In genomic region chr17:7572588-7573323, GRCh38 we compare ENCODE assay signal across 8 cellular contexts. TPM values are rescaled to one million over a fixed set of nuclear protein-coding genes. Genes with fewer than 3 reads are reported as not detected.
DNase-seq lines count a peak whose midpoint lies in the region; ATAC-seq lines count a peak whose summit lies in the region.

No MANE protein-coding gene starts in this region.

- DNase-seq in DMS53 treated with DMSO at 0.1 percent for 48 hours (lab: John Stamatoyannopoulos, UW; ENCODE audit: unreplicated experiment) (peak; percentile 99), GM23248 (peak; percentile 100), LoVo (ENCODE audit: low spot score) (peak; percentile 98), SHP77 (lab: John Stamatoyannopoulos, UW) (peak; percentile 100), fibroblast of peridontal ligament (ENCODE audit: extremely low read depth) (peak; percentile 99)
- peak; percentile 100 for DNase-seq in activated effector memory CD4-positive, alpha-beta T cell treated with Interleukin-2 at 50 U/mL for 16 hours
- peak; percentile 100 for DNase-seq in natural killer cell treated with Interleukin-12 subunit alpha and Interleukin-12 subunit beta and Interleukin-15 and Interleukin-18, amount 100 ng/mL, for 72 hours (ENCODE audit: low spot score)

- H3K9ac ChIP-seq in GM23248 (peak overlapping the region; percentile 99), stomach smooth muscle (ENCODE audit: low read length in 2 of 2) (peak overlapping the region; percentile 95 to 100)

- H3K36me3 Mint-ChIP-seq in natural killer cell treated with Interleukin-12 subunit alpha and Interleukin-12 subunit beta and Interleukin-15 and Interleukin-18, amount 100 ng/mL, for 72 hours, result peaks cover 40% of the 10 kb centered on the region

- peaks cover 22% of the 10 kb centered on the region for H3K4me1 ChIP-seq in GM23248 (ENCODE audit: insufficient read depth)
- H3K4me1 ChIP-seq in stomach smooth muscle (ENCODE audit: control insufficient read depth, insufficient read depth, low read length), result peaks cover 28% of the 10 kb centered on the region

- H3K4me1 Mint-ChIP-seq in natural killer cell treated with Interleukin-12 subunit alpha and Interleukin-12 subunit beta and Interleukin-15 and Interleukin-18, amount 100 ng/mL, for 72 hours (ENCODE audit: low read depth in 2 of 2), result peaks cover 62 to 64% of the 10 kb centered on the region in 2 donors

- H3K79me2 ChIP-seq in GM23248 (ENCODE audit: insufficient read depth), result peaks cover 87% of the 10 kb centered on the region

- H4K20me1 ChIP-seq in GM23248 (ENCODE audit: insufficient read depth), result peaks cover 33% of the 10 kb centered on the region

- peak; percentile 91 to 93 for ATAC-seq in natural killer cell treated with Interleukin-12 subunit alpha and Interleukin-12 subunit beta and Interleukin-15 and Interleukin-18, amount 100 ng/mL, for 72 hours

- no peaks in the 10 kb centered on the region for H3K9me3 ChIP-seq in GM23248 (ENCODE audit: low read depth)
- no peaks in the 10 kb centered on the region for H3K9me3 ChIP-seq in stomach smooth muscle (ENCODE audit: control insufficient read depth in 2 of 2, low read length in 2 of 2)

- no peaks in the 10 kb centered on the region for H3K9me2 ChIP-seq in GM23248 (ENCODE audit: insufficient read depth)

- H2AFZ ChIP-seq in GM23248, result no peak overlapping the region

- no peaks in the 10 kb centered on the region for H3K27me3 ChIP-seq in GM23248 (replicated peaks; ENCODE audit: insufficient read depth)
- no peaks in the 10 kb centered on the region for H3K27me3 ChIP-seq in stomach smooth muscle (ENCODE audit: control insufficient read depth in 1 of 2, insufficient read depth in 2 of 2, low read length in 2 of 2)

- no peaks in the 10 kb centered on the region for H3K27me3 Mint-ChIP-seq in natural killer cell treated with Interleukin-12 subunit alpha and Interleukin-12 subunit beta and Interleukin-15 and Interleukin-18, amount 100 ng/mL, for 72 hours

- in situ Hi-C loops in GM23248 (cut with MboI), result no loop called here

- peak overlapping the region; percentile 96 to 99 for H3K27ac Mint-ChIP-seq in natural killer cell treated with Interleukin-12 subunit alpha and Interleukin-12 subunit beta and Interleukin-15 and Interleukin-18, amount 100 ng/mL, for 72 hours

- H3K4me3 ChIP-seq in GM23248 (peak overlapping the region; percentile 93), stomach smooth muscle (ENCODE audit: low read length in 2 of 2) (peak overlapping the region; percentile 91 to 96)

- no peaks in the 10 kb centered on the region for H3K9me3 Mint-ChIP-seq in natural killer cell treated with Interleukin-12 subunit alpha and Interleukin-12 subunit beta and Interleukin-15 and Interleukin-18, amount 100 ng/mL, for 72 hours

- H3K36me3 ChIP-seq in GM23248 (ENCODE audit: low read depth), result peaks cover 36% of the 10 kb centered on the region
- peaks cover 54 to 59% of the 10 kb centered on the region in 2 donors for H3K36me3 ChIP-seq in stomach smooth muscle (ENCODE audit: control insufficient read depth in 2 of 2, insufficient read depth in 2 of 2, low read length in 2 of 2)

- H3K27ac ChIP-seq in GM23248, result peak overlapping the region; percentile 96
- H3K27ac ChIP-seq in stomach smooth muscle (ENCODE audit: low read length), result peak overlapping the region; percentile 98

- peak overlapping the region; percentile 79 for H3K4me2 ChIP-seq in GM23248 (ENCODE audit: unreplicated experiment)

- 1 to 2% methylated on average over 47 to 53 of the region's 73 CpGs for WGBS in GM23248 (ENCODE audit: low coverage in 1 of 2, low lambda C conversion rate in 2 of 2, missing lambda C conversion rate in 2 of 2), 2 experiments

- peaks cover 50% of the 10 kb centered on the region for H3F3A ChIP-seq in GM23248 (ENCODE audit: insufficient read depth)

- H3K4me3 Mint-ChIP-seq in natural killer cell treated with Interleukin-12 subunit alpha and Interleukin-12 subunit beta and Interleukin-15 and Interleukin-18, amount 100 ng/mL, for 72 hours, result peak overlapping the region; percentile 90

RNA-seq across cellular contexts. Expression of gene CD68, which starts 6.7 kb away (rescaled TPM):
- total RNA-seq in GM23248 (2014; rRNA removed; shearing (Covaris generic)), result 51.1 and 55.0 TPM in 2 replicates
- polyA plus RNA-seq in GM23248 (2016; fragmentation: Nextera tagmentation; extraction: Ambion mirVana), result 84.5 and 88.1 TPM in 2 replicates
- total RNA-seq in natural killer cell treated with Interleukin-12 subunit alpha and Interleukin-12 subunit beta and Interleukin-15 and Interleukin-18, amount 100 ng/mL, for 72 hours, result 10 to 100 TPM; 20.8 to 51.1 TPM

RNA-seq across cellular contexts. Expression of gene MPDU1, which starts 10.9 kb away (rescaled TPM):
- total RNA-seq in GM23248 (2014; rRNA removed; shearing (Covaris generic)), result 127 and 195 TPM in 2 replicates
- 63.2 and 65.9 TPM in 2 replicates for polyA plus RNA-seq in GM23248 (2016; fragmentation: Nextera tagmentation; extraction: Ambion mirVana)
- total RNA-seq in natural killer cell treated with Interleukin-12 subunit alpha and Interleukin-12 subunit beta and Interleukin-15 and Interleukin-18, amount 100 ng/mL, for 72 hours, result 10 to 100 TPM; 82.7 to 95.5 TPM

RNA-seq across cellular contexts. Expression of gene SENP3, which starts 11.0 kb away (rescaled TPM):
- 82.5 and 111 TPM in 2 replicates for total RNA-seq in GM23248 (2014; rRNA removed; shearing (Covaris generic))
- polyA plus RNA-seq in GM23248 (2016; fragmentation: Nextera tagmentation; extraction: Ambion mirVana), result 1.3 and 1.9 TPM in 2 replicates
- 10 to 100 TPM; 56.2 to 90.1 TPM for total RNA-seq in natural killer cell treated with Interleukin-12 subunit alpha and Interleukin-12 subunit beta and Interleukin-15 and Interleukin-18, amount 100 ng/mL, for 72 hours

RNA-seq across cellular contexts. Expression of gene TNFSF13, which starts 14.2 kb away (rescaled TPM):
- total RNA-seq in GM23248 (2014; rRNA removed; shearing (Covaris generic)), result 1.5 TPM in 1 of 2 replicates, not detected in the other
- polyA plus RNA-seq in GM23248 (2016; fragmentation: Nextera tagmentation; extraction: Ambion mirVana), result 1.4 and 2.0 TPM in 2 replicates
- 1 to 10 TPM; 3.1 to 6.8 TPM for total RNA-seq in natural killer cell treated with Interleukin-12 subunit alpha and Interleukin-12 subunit beta and Interleukin-15 and Interleukin-18, amount 100 ng/mL, for 72 hours

RNA-seq across cellular contexts. Expression of gene SOX15, which starts 17.1 kb away (rescaled TPM):
- 3.9 TPM in 1 of 2 replicates, not detected in the other for total RNA-seq in GM23248 (2014; rRNA removed; shearing (Covaris generic))
- 0.71 and 1.1 TPM in 2 replicates for polyA plus RNA-seq in GM23248 (2016; fragmentation: Nextera tagmentation; extraction: Ambion mirVana)
- total RNA-seq in natural killer cell treated with Interleukin-12 subunit alpha and Interleukin-12 subunit beta and Interleukin-15 and Interleukin-18, amount 100 ng/mL, for 72 hours, result under 1 TPM in 1 of 2 donors, not detected in 1; 0.26 TPM

Comparison
In these comparisons a context has a peak if more than half of its experiments do, and no peak if none do; other contexts are left out.
1. Peak in every context shown above with its lines: DNase-seq, ATAC-seq, H3K4me3 ChIP-seq and H3K27ac ChIP-seq.